Comparison of ENCODE assay signal across 8 cellular contexts in genomic region chr17:8016632-8017424, GRCh38. TPM values are rescaled to one million over a fixed set of nuclear protein-coding genes. Genes with fewer than 3 reads are reported as not detected.
DNase-seq lines count a peak whose midpoint lies in the region; TF ChIP-seq lines count a peak whose summit lies in the region.

No MANE protein-coding gene starts in this region.

- WGBS in suprapubic skin = 8% methylated on average over 9 of the region's 12 CpGs

- H3K9ac ChIP-seq in mucosa of rectum (ENCODE audit: low read depth in 1 of 2, low read length in 2 of 2) = peak overlapping the region in 1 of 2 donors; percentile 52

- H3K27me3 ChIP-seq in mucosa of rectum (ENCODE audit: control insufficient read depth in 2 of 2, insufficient read depth in 2 of 2, low read length in 2 of 2) (peaks cover 5 to 9% of the 10 kb centered on the region in 2 donors), suprapubic skin (peaks cover 14% of the 10 kb centered on the region)

- H3K4me3 ChIP-seq in mucosa of rectum (ENCODE audit: low read length in 2 of 2) (peak overlapping the region; percentile 37 to 58), suprapubic skin (peak overlapping the region; percentile 45)

- no peak for TF ChIP-seq EP300 in suprapubic skin (IDR thresholded peaks at IDR 0.05)

- peak; percentile 31 to 66 for TF ChIP-seq CTCF in suprapubic skin (IDR thresholded peaks at IDR 0.05)

- H3K4me1 ChIP-seq in mucosa of rectum (ENCODE audit: control insufficient read depth in 2 of 2, insufficient read depth in 2 of 2, low read length in 2 of 2) (peaks cover 10 to 13% of the 10 kb centered on the region in 2 donors), suprapubic skin (peaks cover 41% of the 10 kb centered on the region)

- TF ChIP-seq POLR2A in erythroblast (IDR thresholded peaks at IDR 0.05; ENCODE audit: low read length) = no peak
- TF ChIP-seq POLR2A in suprapubic skin (IDR thresholded peaks at IDR 0.05) = no peak

- H3K27ac ChIP-seq in mucosa of rectum (ENCODE audit: low read depth in 2 of 2, low read length in 2 of 2) (no peak overlapping the region), suprapubic skin (no peak overlapping the region)

- no peaks in the 10 kb centered on the region for H3K36me3 ChIP-seq in mucosa of rectum (ENCODE audit: control insufficient read depth in 2 of 2, insufficient read depth in 2 of 2, low read length in 2 of 2)
- H3K36me3 ChIP-seq in suprapubic skin = no peaks in the 10 kb centered on the region

- H3K9me3 ChIP-seq in mucosa of rectum (ENCODE audit: control insufficient read depth in 2 of 2, low read length in 2 of 2) (no peaks in the 10 kb centered on the region), suprapubic skin (no peaks in the 10 kb centered on the region)

- DNase-seq in DMS53 treated with DMSO at 0.1 percent for 48 hours (lab: John Stamatoyannopoulos, UW; ENCODE audit: unreplicated experiment) = peak; percentile 29
- peak; percentile 48 for DNase-seq in MV-4-11 (lab: John Stamatoyannopoulos, UW)
- DNase-seq in activated CD8-positive, alpha-beta memory T cell treated with anti-CD3 and anti-CD28 coated beads for 24 hours = peak; percentile 72
- DNase-seq in erythroblast (lab: John Stamatoyannopoulos, UW) = peak; percentile 33 to 49
- peak in 1 of 2 donors; percentile 83 for DNase-seq in suprapubic skin (ENCODE audit: low spot score in 2 of 2)
- no peak for DNase-seq in midbrain (lab: John Stamatoyannopoulos, UW)
- DNase-seq in ureter (ENCODE audit: low spot score) = no peak

RNA-seq across cellular contexts. Expression of gene GUCY2D, which starts 14.4 kb away (rescaled TPM):
- total RNA-seq in suprapubic skin (not detected), ureter (0.81 TPM)

RNA-seq across cellular contexts. Expression of gene ALOX15B, which starts 22.0 kb away (rescaled TPM):
- total RNA-seq in suprapubic skin (100 to 1,000 TPM in 1 of 4 donors, 10 to 100 TPM in 3; 44.8 to 156 (median 78.1) TPM), ureter (5.3 TPM)

Comparison
In these comparisons a context has a peak if more than half of its experiments do, and no peak if none do; other contexts are left out.
1. DNase-seq: peak in DMS53 treated with DMSO at 0.1 percent for 48 hours (single experiment), MV-4-11 (single experiment), activated CD8-positive, alpha-beta memory T cell treated with anti-CD3 and anti-CD28 coated beads for 24 hours (single experiment) and erythroblast (2 of 2); none in midbrain (single experiment) and ureter (single experiment).